ENCODE assay signal across 2 cellular contexts in genomic region chr2:118010470-118010869, GRCh38.
TF ChIP-seq lines count a peak whose summit lies in the region.

No MANE protein-coding gene starts in this region.

TF ChIP-seq in HepG2, 621 proteins besides CTCF, POLR2A, EP300 and RAD21:
- TF ChIP-seq ZNF574 (CRISPR knock-in tag; IDR thresholded peaks at IDR 0.05) = no peak
- TF ChIP-seq ZNF331 (CRISPR knock-in tag; IDR thresholded peaks at IDR 0.05) = no peak
- TF ChIP-seq ZNF720 (CRISPR knock-in tag; IDR thresholded peaks at IDR 0.05) = no peak
- no peak for TF ChIP-seq NR0B2 (CRISPR knock-in tag; IDR thresholded peaks at IDR 0.05)
- no peak for TF ChIP-seq ARID5B (CRISPR knock-in tag; IDR thresholded peaks at IDR 0.05)
- no peak for TF ChIP-seq ZSCAN31 (CRISPR knock-in tag; IDR thresholded peaks at IDR 0.05; ENCODE audit: low read depth)
- no peak for TF ChIP-seq MNT (IDR thresholded peaks at IDR 0.05)
- no peak for TF ChIP-seq ZBTB26 (CRISPR knock-in tag; IDR thresholded peaks at IDR 0.05; ENCODE audit: borderline replicate concordance)
TF ChIP-seq in HepG2: peak in this region for 0.

TF ChIP-seq in K562, 482 proteins besides CTCF, POLR2A, EP300 and RAD21 (continues in another document):
- no peak for TF ChIP-seq ZEB2 (IDR thresholded peaks at IDR 0.05)
- peak; percentile 72 for TF ChIP-seq NFIC (IDR thresholded peaks at IDR 0.05)
- TF ChIP-seq TEAD1 (CRISPR knock-in tag; IDR thresholded peaks at IDR 0.05) = peak in 1 of 2 experiments; percentile 10; a peak in 1 of 4 replicates
- peak; percentile 34; the same call in 1 of the 2 replicates for TF ChIP-seq POLR2AphosphoS5 (IDR thresholded peaks at IDR 0.05; ENCODE audit: control insufficient read depth, insufficient read depth, low read depth, low read length)
- no peak for TF ChIP-seq MTA3 (IDR thresholded peaks at IDR 0.05; ENCODE audit: borderline replicate concordance)
- no peak for TF ChIP-seq ESRRA (IDR thresholded peaks at IDR 0.05; ENCODE audit: borderline replicate concordance, low read depth)
- peak; percentile 60 for TF ChIP-seq SOX6 (IDR thresholded peaks at IDR 0.05)
- TF ChIP-seq HLTF (IDR thresholded peaks at IDR 0.05) = peak; percentile 57; the same call in 1 of the 2 replicates
- no peak for TF ChIP-seq REST (CRISPR knock-in tag; IDR thresholded peaks at IDR 0.05; ENCODE audit: low read depth)
- no peak for TF ChIP-seq ZBTB1 (CRISPR knock-in tag; IDR thresholded peaks at IDR 0.05; ENCODE audit: borderline replicate concordance, low read depth)
- peak; percentile 87 for TF ChIP-seq TAL1 (IDR thresholded peaks at IDR 0.05)
- no peak for TF ChIP-seq MBD2 (IDR thresholded peaks at IDR 0.05; ENCODE audit: borderline replicate concordance, low read depth)
- TF ChIP-seq TCF3 (CRISPR knock-in tag; IDR thresholded peaks at IDR 0.05) = peak; percentile 85
- no peak for TF ChIP-seq HDAC3 (IDR thresholded peaks at IDR 0.05; ENCODE audit: borderline replicate concordance, partially characterized antibody)
- peak; percentile 64 for TF ChIP-seq DPF2 (IDR thresholded peaks at IDR 0.05)
- TF ChIP-seq ZBTB11 (CRISPR knock-in tag; IDR thresholded peaks at IDR 0.05) = 0 out of 6 replicates have a peak, but pooled peaks of 1 of the 3 experiments have one; percentile 33
- no peak for TF ChIP-seq ZNF395 (CRISPR knock-in tag; IDR thresholded peaks at IDR 0.05)
- TF ChIP-seq PKNOX1 (IDR thresholded peaks at IDR 0.05) = no peak
- no peak for TF ChIP-seq RNF219 (CRISPR knock-in tag; IDR thresholded peaks at IDR 0.05)
- no peak for TF ChIP-seq NEUROD1 (IDR thresholded peaks at IDR 0.05; ENCODE audit: borderline replicate concordance, low read depth, low read length, partially characterized antibody)
- TF ChIP-seq CBFA2T3 (IDR thresholded peaks at IDR 0.05) = peak; percentile 95
- 0 out of 4 replicates have a peak, but pooled peaks of 1 of the 2 experiments have one; percentile 11 for TF ChIP-seq TRIM24 (IDR thresholded peaks at IDR 0.05)
- TF ChIP-seq ZSCAN29 (IDR thresholded peaks at IDR 0.05) = no peak
- TF ChIP-seq KAT2B (IDR thresholded peaks at IDR 0.05; ENCODE audit: low read depth, low read length) = no peak
- no peak for TF ChIP-seq CHD1 (IDR thresholded peaks at IDR 0.05; ENCODE audit: low read length)
- TF ChIP-seq ZZZ3 (IDR thresholded peaks at IDR 0.05) = no peak
- TF ChIP-seq ZBTB12 (CRISPR knock-in tag; IDR thresholded peaks at IDR 0.05) = no peak
- peak; percentile 75 to 99; a peak in 3 of 4 replicates for TF ChIP-seq RCOR1 (IDR thresholded peaks at IDR 0.05; ENCODE audit: borderline replicate concordance in 1 of 2, low read depth in 2 of 2, low read length in 2 of 2)
- peak; percentile 49; the same call in 1 of the 2 replicates for TF ChIP-seq BCOR (IDR thresholded peaks at IDR 0.05)
- TF ChIP-seq PML (IDR thresholded peaks at IDR 0.05; ENCODE audit: low read length) = peak; percentile 66
- peak; percentile 42; the same call in 1 of the 2 replicates for TF ChIP-seq STAT5A (IDR thresholded peaks at IDR 0.05; ENCODE audit: borderline replicate concordance, low read length)
- no peak for TF ChIP-seq ZNF224 (CRISPR knock-in tag; IDR thresholded peaks at IDR 0.05)
- no peak for TF ChIP-seq RERE (CRISPR knock-in tag; IDR thresholded peaks at IDR 0.05; ENCODE audit: borderline replicate concordance)
- TF ChIP-seq TAF15 (IDR thresholded peaks at IDR 0.05; ENCODE audit: low read depth, low read length) = no peak
- TF ChIP-seq TEAD4 (IDR thresholded peaks at IDR 0.05; ENCODE audit: low read length) = peak; percentile 89
- no peak for TF ChIP-seq TEAD4 (CRISPR knock-in tag; IDR thresholded peaks at IDR 0.05; ENCODE audit: borderline replicate concordance)
- peak; percentile 54; the same call in 1 of the 2 replicates for TF ChIP-seq CTBP1 (IDR thresholded peaks at IDR 0.05; ENCODE audit: borderline replicate concordance)
- TF ChIP-seq SMARCA4 (IDR thresholded peaks at IDR 0.05) = peak; percentile 65
- no peak for TF ChIP-seq SREBF2 (CRISPR knock-in tag; IDR thresholded peaks at IDR 0.05)
- TF ChIP-seq MTA2 (IDR thresholded peaks at IDR 0.05; ENCODE audit: low read depth) = peak; percentile 77
- TF ChIP-seq NCOR1 (IDR thresholded peaks at IDR 0.05) = peak; percentile 85
